In the genomic region with DNA sequence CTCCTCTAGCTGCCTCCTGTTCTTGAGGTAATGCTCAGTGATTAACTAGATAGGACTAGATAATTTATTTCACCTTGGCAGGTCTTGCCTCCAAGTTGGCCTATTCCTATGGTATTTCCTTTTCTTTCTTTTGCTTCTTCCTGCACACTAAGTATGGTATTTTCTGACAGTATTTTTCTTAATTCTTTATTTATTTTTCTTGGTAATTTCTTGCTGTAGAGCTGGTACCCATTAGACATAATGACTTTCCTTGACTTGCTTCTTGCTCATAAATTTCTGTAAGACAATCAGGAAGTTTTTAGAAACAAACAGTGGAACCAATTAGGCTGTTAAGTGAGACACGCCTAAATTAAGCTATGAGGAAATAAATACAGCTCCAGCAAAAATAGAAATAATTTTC, we compare ENCODE assay signal across 1 cellular context.
TF ChIP-seq lines count a peak whose summit lies in the region.

No MANE protein-coding gene starts in this region.

TF ChIP-seq in HEK293, 187 proteins besides CTCF, POLR2A, EP300 and RAD21 (continued from another document):
- TF ChIP-seq, protein P1, sequence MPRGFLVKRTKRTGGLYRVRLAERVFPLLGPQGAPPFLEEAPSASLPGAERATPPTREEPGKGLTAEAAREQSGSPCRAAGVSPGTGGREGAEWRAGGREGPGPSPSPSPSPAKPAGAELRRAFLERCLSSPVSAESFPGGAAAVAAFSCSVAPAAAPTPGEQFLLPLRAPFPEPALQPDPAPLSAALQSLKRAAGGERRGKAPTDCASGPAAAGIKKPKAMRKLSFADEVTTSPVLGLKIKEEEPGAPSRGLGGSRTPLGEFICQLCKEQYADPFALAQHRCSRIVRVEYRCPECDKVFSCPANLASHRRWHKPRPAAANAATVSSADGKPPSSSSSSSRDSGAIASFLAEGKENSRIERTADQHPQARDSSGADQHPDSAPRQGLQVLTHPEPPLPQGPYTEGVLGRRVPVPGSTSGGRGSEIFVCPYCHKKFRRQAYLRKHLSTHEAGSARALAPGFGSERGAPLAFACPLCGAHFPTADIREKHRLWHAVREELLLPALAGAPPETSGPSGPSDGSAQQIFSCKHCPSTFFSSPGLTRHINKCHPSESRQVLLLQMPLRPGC (tag by site-specific recombination; IDR thresholded peaks at IDR 0.05), result 0 out of 2 replicates have a peak, but pooled peaks have one; percentile 27
- TF ChIP-seq OSR2 (tag by site-specific recombination; IDR thresholded peaks at IDR 0.05) (peak; percentile 60; the same call in 1 of the 2 replicates), ZNF473 (tag by site-specific recombination; IDR thresholded peaks at IDR 0.05) (no peak), ZNF629 (tag by site-specific recombination; IDR thresholded peaks at IDR 0.05) (peak; percentile 47), ZNF341 (tag by site-specific recombination; IDR thresholded peaks at IDR 0.05; ENCODE audit: low read depth) (no peak), FEZF1 (tag by site-specific recombination; IDR thresholded peaks at IDR 0.05) (peak; percentile 32; the same call in 1 of the 2 replicates)
